ENCODE assay signal across 8 cellular contexts in the genomic region with DNA sequence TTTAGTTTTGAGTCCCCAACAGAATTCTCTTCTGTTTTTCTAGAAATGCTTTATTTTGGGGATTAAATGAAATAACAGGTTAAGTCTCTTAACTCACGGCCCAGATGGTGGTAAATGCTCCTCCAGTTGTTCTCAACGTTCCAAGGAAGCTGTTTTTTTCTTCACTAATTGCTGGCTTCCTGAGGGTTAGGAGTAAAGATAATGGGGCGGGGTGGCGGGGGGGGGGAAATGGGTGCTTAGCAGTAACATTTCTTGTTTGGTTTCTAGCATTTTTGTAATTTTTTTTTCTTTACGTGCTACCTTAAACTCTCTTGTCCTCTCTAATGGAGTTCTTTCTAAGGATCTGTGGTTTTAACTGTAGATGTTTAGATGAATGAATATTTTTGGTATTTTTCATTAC. TPM values are rescaled to one million over a fixed set of nuclear protein-coding genes. Genes with fewer than 3 reads are reported as not detected.
DNase-seq lines count a peak whose midpoint lies in the region; ATAC-seq and TF ChIP-seq lines count a peak whose summit lies in the region.

No MANE protein-coding gene starts in this region.

- peaks cover 49% of the 10 kb centered on the region for H3K4me1 Mint-ChIP-seq in activated naive CD4-positive, alpha-beta T cell treated with anti-CD3 and anti-CD28 coated beads for 36 hours (ENCODE audit: low read depth)
- peaks cover 63% of the 10 kb centered on the region for H3K4me1 Mint-ChIP-seq in activated naive CD8-positive, alpha-beta T cell treated with anti-CD3 and anti-CD28 coated beads, Interleukin-2, amount 50 U/mL, for 24 hours
- peaks cover 47% of the 10 kb centered on the region for H3K4me1 Mint-ChIP-seq in type B pancreatic cell (ENCODE audit: unreplicated experiment)

- no peak for ATAC-seq in activated naive CD8-positive, alpha-beta T cell treated with anti-CD3 and anti-CD28 coated beads, Interleukin-2, amount 50 U/mL, for 24 hours

- no peak for TF ChIP-seq CTCF in type B pancreatic cell (conservative IDR thresholded peaks at IDR 0.05)

- intact Hi-C loops in activated naive CD4-positive, alpha-beta T cell treated with anti-CD3 and anti-CD28 coated beads for 36 hours (cut with micrococcal nuclease), result loop anchor here (10.0 kb wide), 1 partner anchor 472 kb away; no protein-coding TSS in a partner anchor

- H3K4me3 Mint-ChIP-seq in activated naive CD4-positive, alpha-beta T cell treated with anti-CD3 and anti-CD28 coated beads for 36 hours, result peak overlapping the region; percentile 92
- peak overlapping the region; percentile 97 for H3K4me3 Mint-ChIP-seq in activated naive CD8-positive, alpha-beta T cell treated with anti-CD3 and anti-CD28 coated beads, Interleukin-2, amount 50 U/mL, for 24 hours
- H3K4me3 Mint-ChIP-seq in type B pancreatic cell, result peak overlapping the region; percentile 99

- peak overlapping the region; percentile 98 for H3K27ac Mint-ChIP-seq in activated naive CD4-positive, alpha-beta T cell treated with anti-CD3 and anti-CD28 coated beads for 36 hours
- peak overlapping the region; percentile 99 for H3K27ac Mint-ChIP-seq in activated naive CD8-positive, alpha-beta T cell treated with anti-CD3 and anti-CD28 coated beads, Interleukin-2, amount 50 U/mL, for 24 hours
- H3K27ac Mint-ChIP-seq in type B pancreatic cell, result peak overlapping the region; percentile 100

- no peak for DNase-seq in activated naive CD4-positive, alpha-beta T cell treated with anti-CD3 and anti-CD28 coated beads for 36 hours
- no peak for DNase-seq in activated naive CD4-positive, alpha-beta T cell treated with anti-CD3 and anti-CD28 coated beads, Interleukin-2, amount 50 U/mL, for 16 hours
- no peak for DNase-seq in activated naive CD8-positive, alpha-beta T cell treated with anti-CD3 and anti-CD28 coated beads, Interleukin-2, amount 50 U/mL, for 24 hours
- DNase-seq in left kidney (ENCODE audit: low read depth, low spot score) (peak; percentile 36), type B pancreatic cell (ENCODE audit: extremely low spot score, unreplicated experiment) (no peak), 8988T (no peak), HT-29 (ENCODE audit: low spot score) (no peak), foreskin melanocyte (no peak)

- H3K27me3 Mint-ChIP-seq in activated naive CD4-positive, alpha-beta T cell treated with anti-CD3 and anti-CD28 coated beads for 36 hours (ENCODE audit: low read depth), result no peaks in the 10 kb centered on the region
- peaks cover 3% of the 10 kb centered on the region for H3K27me3 Mint-ChIP-seq in activated naive CD8-positive, alpha-beta T cell treated with anti-CD3 and anti-CD28 coated beads, Interleukin-2, amount 50 U/mL, for 24 hours
- H3K27me3 Mint-ChIP-seq in type B pancreatic cell, result peaks cover 11% of the 10 kb centered on the region

- CTCF ChIA-PET in activated naive CD4-positive, alpha-beta T cell treated with anti-CD3 and anti-CD28 coated beads for 36 hours (lab: Charles Lee), result interaction anchor here (0.6 to 2.3 kb wide), 4 partner anchors 10 to 120 kb away, joined by 3 to 11 read pairs (median 4); no protein-coding TSS in a partner anchor

- H3K9me3 Mint-ChIP-seq in activated naive CD4-positive, alpha-beta T cell treated with anti-CD3 and anti-CD28 coated beads for 36 hours, result no peaks in the 10 kb centered on the region
- H3K9me3 Mint-ChIP-seq in activated naive CD8-positive, alpha-beta T cell treated with anti-CD3 and anti-CD28 coated beads, Interleukin-2, amount 50 U/mL, for 24 hours, result no peaks in the 10 kb centered on the region
- H3K9me3 Mint-ChIP-seq in type B pancreatic cell, result no peaks in the 10 kb centered on the region

- H3K36me3 Mint-ChIP-seq in activated naive CD4-positive, alpha-beta T cell treated with anti-CD3 and anti-CD28 coated beads for 36 hours (ENCODE audit: low read depth), result peaks cover 71% of the 10 kb centered on the region
- H3K36me3 Mint-ChIP-seq in activated naive CD8-positive, alpha-beta T cell treated with anti-CD3 and anti-CD28 coated beads, Interleukin-2, amount 50 U/mL, for 24 hours (ENCODE audit: low read depth), result peaks cover 72% of the 10 kb centered on the region
- peaks cover 59% of the 10 kb centered on the region for H3K36me3 Mint-ChIP-seq in type B pancreatic cell

RNA-seq across cellular contexts. Expression of a gene that starts 2.2 kb away (rescaled TPM):
- total RNA-seq in activated naive CD4-positive, alpha-beta T cell treated with anti-CD3 and anti-CD28 coated beads for 36 hours, result 100 to 1,000 TPM; 250 to 269 TPM
- total RNA-seq in type B pancreatic cell (ENCODE audit: low replicate concordance), result 361 and 455 TPM in 2 replicates
- 269 and 285 TPM in 2 replicates for total RNA-seq in HT-29 (2014; rRNA removed; shearing (Covaris generic))

RNA-seq across cellular contexts. Expression of a gene that starts 49.1 kb away (rescaled TPM):
- 10 to 100 TPM; 23.6 to 24.4 TPM for total RNA-seq in activated naive CD4-positive, alpha-beta T cell treated with anti-CD3 and anti-CD28 coated beads for 36 hours
- 50.1 and 64.9 TPM in 2 replicates for total RNA-seq in type B pancreatic cell (ENCODE audit: low replicate concordance)
- 6.5 and 8.1 TPM in 2 replicates for total RNA-seq in HT-29 (2014; rRNA removed; shearing (Covaris generic))
